In the genomic region with DNA sequence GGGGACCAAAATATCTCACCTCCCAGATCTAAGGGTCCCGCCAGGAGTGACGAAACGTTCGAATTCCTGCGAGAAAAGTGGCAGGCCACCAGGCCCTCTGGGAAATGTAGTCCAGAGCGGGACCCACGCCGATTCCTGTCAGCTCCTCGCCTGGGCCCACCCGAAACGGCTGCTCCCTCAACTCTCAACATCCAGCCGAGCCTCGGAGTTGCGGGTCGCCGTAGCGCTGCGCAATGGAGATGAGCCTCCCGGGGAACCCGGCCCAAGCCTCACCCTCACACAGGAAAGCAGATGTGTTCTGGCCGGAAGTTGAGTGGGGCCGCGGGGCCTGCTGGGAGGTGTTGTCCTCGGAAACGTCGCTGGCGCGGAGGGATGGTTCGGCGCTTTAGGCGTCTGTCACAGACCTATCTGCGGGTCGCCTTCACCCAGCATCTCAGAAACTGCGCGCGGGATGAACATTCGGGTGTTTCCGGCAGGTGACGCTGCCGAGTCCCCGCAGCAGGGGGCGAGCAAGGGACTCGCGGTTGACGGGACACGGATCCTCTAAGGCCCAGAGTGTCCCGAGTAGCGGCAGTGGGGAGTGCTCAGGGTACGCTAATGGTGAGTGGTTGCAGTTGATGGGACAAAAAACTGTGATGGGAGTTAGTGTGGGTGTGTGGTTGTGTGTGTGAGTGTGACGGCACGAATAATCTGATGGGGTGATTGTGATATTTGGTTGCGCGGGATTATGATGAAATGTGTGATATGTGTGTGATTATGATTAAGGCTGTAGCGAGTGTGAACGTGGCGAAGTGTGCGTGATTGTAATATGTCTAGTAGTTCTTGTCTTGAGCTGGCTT, we compare ENCODE assay signal across 1 cellular context.
TF ChIP-seq lines count a peak whose summit lies in the region.

A gene (plus strand): TSS at position 341 of the 839 bp plus-strand sequence. CDS start 6,439 bp downstream, outside the sequence.
A gene (minus strand): TSS at position 300 of the 839 bp plus-strand sequence. CDS start 1,124 bp downstream, outside the sequence.

TF ChIP-seq in HEK293, 187 proteins besides CTCF, POLR2A, EP300 and RAD21 (continued from another document and continues in another):
- TF ChIP-seq, protein P1, sequence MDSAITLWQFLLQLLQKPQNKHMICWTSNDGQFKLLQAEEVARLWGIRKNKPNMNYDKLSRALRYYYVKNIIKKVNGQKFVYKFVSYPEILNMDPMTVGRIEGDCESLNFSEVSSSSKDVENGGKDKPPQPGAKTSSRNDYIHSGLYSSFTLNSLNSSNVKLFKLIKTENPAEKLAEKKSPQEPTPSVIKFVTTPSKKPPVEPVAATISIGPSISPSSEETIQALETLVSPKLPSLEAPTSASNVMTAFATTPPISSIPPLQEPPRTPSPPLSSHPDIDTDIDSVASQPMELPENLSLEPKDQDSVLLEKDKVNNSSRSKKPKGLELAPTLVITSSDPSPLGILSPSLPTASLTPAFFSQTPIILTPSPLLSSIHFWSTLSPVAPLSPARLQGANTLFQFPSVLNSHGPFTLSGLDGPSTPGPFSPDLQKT (IDR thresholded peaks at IDR 0.05; ENCODE audit: borderline replicate concordance, low read depth, low read length): peak; percentile 71; the same call in 1 of the 2 replicates
- TF ChIP-seq PRDM1 (tag by site-specific recombination; IDR thresholded peaks at IDR 0.05) (no peak), ZNF223 (tag by site-specific recombination; IDR thresholded peaks at IDR 0.05) (no peak), ZNF404 (tag by site-specific recombination; IDR thresholded peaks at IDR 0.05) (0 out of 2 replicates have a peak, but pooled peaks have one; percentile 32), SP7 (tag by site-specific recombination; IDR thresholded peaks at IDR 0.05) (peak; percentile 95), YY1 (tag by site-specific recombination; IDR thresholded peaks at IDR 0.05) (no peak; the same call in none of the 2 replicates), BCL11B (tag by site-specific recombination; IDR thresholded peaks at IDR 0.05; ENCODE audit: low read depth) (no peak; the same call in 1 of the 2 replicates), ZNF16 (tag by site-specific recombination; IDR thresholded peaks at IDR 0.05; ENCODE audit: low read depth) (no peak; the same call in 1 of the 2 replicates), ZNF610 (tag by site-specific recombination; IDR thresholded peaks at IDR 0.05; ENCODE audit: borderline replicate concordance) (peak; percentile 93), ZNF555 (tag by site-specific recombination; conservative IDR thresholded peaks at IDR 0.05) (no peak), ZNF433 (tag by site-specific recombination; IDR thresholded peaks at IDR 0.05; ENCODE audit: low read depth) (no peak; the same call in 1 of the 2 replicates), ZNF23 (tag by site-specific recombination; IDR thresholded peaks at IDR 0.05; ENCODE audit: borderline replicate concordance) (peak; percentile 67; the same call in 1 of the 2 replicates), HOXA7 (CRISPR knock-in tag; IDR thresholded peaks at IDR 0.05; ENCODE audit: borderline replicate concordance) (no peak), MEIS1 (CRISPR knock-in tag; IDR thresholded peaks at IDR 0.05; ENCODE audit: borderline replicate concordance) (no peak), ZNF561 (tag by site-specific recombination; IDR thresholded peaks at IDR 0.05; ENCODE audit: borderline replicate concordance) (peak; percentile 95), ZNF169 (tag by site-specific recombination; IDR thresholded peaks at IDR 0.05) (peak; percentile 95), ZBTB21 (tag by site-specific recombination; IDR thresholded peaks at IDR 0.05) (peak; percentile 96), ZNF335 (tag by site-specific recombination; conservative IDR thresholded peaks at IDR 0.05) (peak; percentile 100), EGR2 (tag by site-specific recombination; IDR thresholded peaks at IDR 0.05; ENCODE audit: low read depth) (peak; percentile 87), ZNF132 (tag by site-specific recombination; IDR thresholded peaks at IDR 0.05; ENCODE audit: borderline replicate concordance) (no peak), ZNF48 (tag by site-specific recombination; IDR thresholded peaks at IDR 0.05) (no peak), ZNF585B (tag by site-specific recombination; IDR thresholded peaks at IDR 0.05) (peak; percentile 49; the same call in 1 of the 2 replicates), SALL2 (tag by site-specific recombination; IDR thresholded peaks at IDR 0.05; ENCODE audit: borderline replicate concordance) (no peak), ZNF544 (tag by site-specific recombination; IDR thresholded peaks at IDR 0.05) (peak; percentile 66; the same call in 1 of the 2 replicates), ZNF423 (tag by site-specific recombination; IDR thresholded peaks at IDR 0.05) (peak; percentile 91), ZNF514 (tag by site-specific recombination; IDR thresholded peaks at IDR 0.05) (no peak), ZNF302 (tag by site-specific recombination; IDR thresholded peaks at IDR 0.05; ENCODE audit: low read depth) (peak; percentile 93), ZNF133 (tag by site-specific recombination; IDR thresholded peaks at IDR 0.05) (peak; percentile 89), GLIS2 (tag by site-specific recombination; IDR thresholded peaks at IDR 0.05) (peak; percentile 60; the same call in 1 of the 2 replicates)
- TF ChIP-seq, protein P2, sequence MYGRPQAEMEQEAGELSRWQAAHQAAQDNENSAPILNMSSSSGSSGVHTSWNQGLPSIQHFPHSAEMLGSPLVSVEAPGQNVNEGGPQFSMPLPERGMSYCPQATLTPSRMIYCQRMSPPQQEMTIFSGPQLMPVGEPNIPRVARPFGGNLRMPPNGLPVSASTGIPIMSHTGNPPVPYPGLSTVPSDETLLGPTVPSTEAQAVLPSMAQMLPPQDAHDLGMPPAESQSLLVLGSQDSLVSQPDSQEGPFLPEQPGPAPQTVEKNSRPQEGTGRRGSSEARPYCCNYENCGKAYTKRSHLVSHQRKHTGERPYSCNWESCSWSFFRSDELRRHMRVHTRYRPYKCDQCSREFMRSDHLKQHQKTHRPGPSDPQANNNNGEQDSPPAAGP (tag by site-specific recombination; IDR thresholded peaks at IDR 0.05): peak; percentile 97
- TF ChIP-seq, protein P3, sequence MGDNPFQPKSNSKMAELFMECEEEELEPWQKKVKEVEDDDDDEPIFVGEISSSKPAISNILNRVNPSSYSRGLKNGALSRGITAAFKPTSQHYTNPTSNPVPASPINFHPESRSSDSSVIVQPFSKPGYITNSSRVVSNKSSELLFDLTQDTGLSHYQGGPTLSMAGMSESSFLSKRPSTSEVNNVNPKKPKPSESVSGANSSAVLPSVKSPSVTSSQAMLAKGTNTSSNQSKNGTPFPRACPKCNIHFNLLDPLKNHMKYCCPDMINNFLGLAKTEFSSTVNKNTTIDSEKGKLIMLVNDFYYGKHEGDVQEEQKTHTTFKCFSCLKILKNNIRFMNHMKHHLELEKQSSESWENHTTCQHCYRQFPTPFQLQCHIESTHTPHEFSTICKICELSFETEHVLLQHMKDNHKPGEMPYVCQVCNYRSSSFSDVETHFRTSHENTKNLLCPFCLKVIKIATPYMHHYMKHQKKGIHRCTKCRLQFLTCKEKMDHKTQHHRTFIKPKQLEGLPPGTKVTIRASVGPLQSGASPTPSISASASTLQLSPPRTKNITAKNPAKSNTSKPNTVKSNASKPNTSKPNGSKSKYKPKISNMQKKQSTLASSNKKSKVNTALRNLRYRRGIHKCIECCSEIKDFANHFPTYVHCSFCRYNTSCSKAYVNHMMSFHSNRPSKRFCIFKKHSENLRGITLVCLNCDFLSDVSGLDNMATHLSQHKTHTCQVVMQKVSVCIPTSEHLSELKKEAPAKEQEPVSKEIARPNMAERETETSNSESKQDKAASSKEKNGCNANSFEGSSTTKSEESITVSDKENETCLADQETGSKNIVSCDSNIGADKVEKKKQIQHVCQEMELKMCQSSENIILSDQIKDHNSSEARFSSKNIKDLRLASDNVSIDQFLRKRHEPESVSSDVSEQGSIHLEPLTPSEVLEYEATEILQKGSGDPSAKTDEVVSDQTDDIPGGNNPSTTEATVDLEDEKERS (tag by site-specific recombination; IDR thresholded peaks at IDR 0.05): peak; percentile 100
- TF ChIP-seq, protein P4, sequence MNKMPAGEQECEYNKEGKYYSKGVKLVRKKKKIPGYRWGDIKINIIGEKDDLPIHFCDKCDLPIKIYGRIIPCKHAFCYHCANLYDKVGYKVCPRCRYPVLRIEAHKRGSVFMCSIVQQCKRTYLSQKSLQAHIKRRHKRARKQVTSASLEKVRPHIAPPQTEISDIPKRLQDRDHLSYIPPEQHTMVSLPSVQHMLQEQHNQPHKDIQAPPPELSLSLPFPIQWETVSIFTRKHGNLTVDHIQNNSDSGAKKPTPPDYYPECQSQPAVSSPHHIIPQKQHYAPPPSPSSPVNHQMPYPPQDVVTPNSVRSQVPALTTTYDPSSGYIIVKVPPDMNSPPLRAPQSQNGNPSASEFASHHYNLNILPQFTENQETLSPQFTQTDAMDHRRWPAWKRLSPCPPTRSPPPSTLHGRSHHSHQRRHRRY (tag by site-specific recombination; IDR thresholded peaks at IDR 0.05): peak; percentile 83; the same call in 1 of the 2 replicates
- TF ChIP-seq, protein P5, sequence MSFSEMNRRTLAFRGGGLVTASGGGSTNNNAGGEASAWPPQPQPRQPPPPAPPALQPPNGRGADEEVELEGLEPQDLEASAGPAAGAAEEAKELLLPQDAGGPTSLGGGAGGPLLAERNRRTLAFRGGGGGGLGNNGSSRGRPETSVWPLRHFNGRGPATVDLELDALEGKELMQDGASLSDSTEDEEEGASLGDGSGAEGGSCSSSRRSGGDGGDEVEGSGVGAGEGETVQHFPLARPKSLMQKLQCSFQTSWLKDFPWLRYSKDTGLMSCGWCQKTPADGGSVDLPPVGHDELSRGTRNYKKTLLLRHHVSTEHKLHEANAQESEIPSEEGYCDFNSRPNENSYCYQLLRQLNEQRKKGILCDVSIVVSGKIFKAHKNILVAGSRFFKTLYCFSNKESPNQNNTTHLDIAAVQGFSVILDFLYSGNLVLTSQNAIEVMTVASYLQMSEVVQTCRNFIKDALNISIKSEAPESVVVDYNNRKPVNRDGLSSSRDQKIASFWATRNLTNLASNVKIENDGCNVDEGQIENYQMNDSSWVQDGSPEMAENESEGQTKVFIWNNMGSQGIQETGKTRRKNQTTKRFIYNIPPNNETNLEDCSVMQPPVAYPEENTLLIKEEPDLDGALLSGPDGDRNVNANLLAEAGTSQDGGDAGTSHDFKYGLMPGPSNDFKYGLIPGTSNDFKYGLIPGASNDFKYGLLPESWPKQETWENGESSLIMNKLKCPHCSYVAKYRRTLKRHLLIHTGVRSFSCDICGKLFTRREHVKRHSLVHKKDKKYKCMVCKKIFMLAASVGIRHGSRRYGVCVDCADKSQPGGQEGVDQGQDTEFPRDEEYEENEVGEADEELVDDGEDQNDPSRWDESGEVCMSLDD (tag by site-specific recombination; IDR thresholded peaks at IDR 0.05): peak; percentile 94
- TF ChIP-seq, protein P6, sequence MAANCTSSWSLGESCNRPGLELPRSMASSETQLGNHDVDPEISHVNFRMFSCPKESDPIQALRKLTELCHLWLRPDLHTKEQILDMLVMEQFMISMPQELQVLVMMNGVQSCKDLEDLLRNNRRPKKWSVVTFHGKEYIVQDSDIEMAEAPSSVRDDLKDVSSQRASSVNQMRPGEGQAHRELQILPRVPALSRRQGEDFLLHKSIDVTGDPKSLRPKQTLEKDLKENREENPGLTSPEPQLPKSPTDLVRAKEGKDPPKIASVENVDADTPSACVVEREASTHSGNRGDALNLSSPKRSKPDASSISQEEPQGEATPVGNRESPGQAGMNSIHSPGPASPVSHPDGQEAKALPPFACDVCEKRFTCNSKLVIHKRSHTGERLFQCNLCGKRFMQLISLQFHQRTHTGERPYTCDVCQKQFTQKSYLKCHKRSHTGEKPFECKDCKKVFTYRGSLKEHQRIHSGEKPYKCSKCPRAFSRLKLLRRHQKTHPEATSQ (tag by site-specific recombination; IDR thresholded peaks at IDR 0.05): peak; percentile 94; the same call in 1 of the 2 replicates
- TF ChIP-seq, protein P7, sequence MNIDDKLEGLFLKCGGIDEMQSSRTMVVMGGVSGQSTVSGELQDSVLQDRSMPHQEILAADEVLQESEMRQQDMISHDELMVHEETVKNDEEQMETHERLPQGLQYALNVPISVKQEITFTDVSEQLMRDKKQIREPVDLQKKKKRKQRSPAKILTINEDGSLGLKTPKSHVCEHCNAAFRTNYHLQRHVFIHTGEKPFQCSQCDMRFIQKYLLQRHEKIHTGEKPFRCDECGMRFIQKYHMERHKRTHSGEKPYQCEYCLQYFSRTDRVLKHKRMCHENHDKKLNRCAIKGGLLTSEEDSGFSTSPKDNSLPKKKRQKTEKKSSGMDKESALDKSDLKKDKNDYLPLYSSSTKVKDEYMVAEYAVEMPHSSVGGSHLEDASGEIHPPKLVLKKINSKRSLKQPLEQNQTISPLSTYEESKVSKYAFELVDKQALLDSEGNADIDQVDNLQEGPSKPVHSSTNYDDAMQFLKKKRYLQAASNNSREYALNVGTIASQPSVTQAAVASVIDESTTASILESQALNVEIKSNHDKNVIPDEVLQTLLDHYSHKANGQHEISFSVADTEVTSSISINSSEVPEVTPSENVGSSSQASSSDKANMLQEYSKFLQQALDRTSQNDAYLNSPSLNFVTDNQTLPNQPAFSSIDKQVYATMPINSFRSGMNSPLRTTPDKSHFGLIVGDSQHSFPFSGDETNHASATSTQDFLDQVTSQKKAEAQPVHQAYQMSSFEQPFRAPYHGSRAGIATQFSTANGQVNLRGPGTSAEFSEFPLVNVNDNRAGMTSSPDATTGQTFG (tag by site-specific recombination; IDR thresholded peaks at IDR 0.05; ENCODE audit: borderline replicate concordance): no peak
- TF ChIP-seq, protein P8, sequence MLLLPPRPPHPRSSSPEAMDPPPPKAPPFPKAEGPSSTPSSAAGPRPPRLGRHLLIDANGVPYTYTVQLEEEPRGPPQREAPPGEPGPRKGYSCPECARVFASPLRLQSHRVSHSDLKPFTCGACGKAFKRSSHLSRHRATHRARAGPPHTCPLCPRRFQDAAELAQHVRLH (tag by site-specific recombination; IDR thresholded peaks at IDR 0.05): peak; percentile 98
- TF ChIP-seq, protein P9, sequence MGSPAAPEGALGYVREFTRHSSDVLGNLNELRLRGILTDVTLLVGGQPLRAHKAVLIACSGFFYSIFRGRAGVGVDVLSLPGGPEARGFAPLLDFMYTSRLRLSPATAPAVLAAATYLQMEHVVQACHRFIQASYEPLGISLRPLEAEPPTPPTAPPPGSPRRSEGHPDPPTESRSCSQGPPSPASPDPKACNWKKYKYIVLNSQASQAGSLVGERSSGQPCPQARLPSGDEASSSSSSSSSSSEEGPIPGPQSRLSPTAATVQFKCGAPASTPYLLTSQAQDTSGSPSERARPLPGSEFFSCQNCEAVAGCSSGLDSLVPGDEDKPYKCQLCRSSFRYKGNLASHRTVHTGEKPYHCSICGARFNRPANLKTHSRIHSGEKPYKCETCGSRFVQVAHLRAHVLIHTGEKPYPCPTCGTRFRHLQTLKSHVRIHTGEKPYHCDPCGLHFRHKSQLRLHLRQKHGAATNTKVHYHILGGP (tag by site-specific recombination; IDR thresholded peaks at IDR 0.05): no peak; the same call in 1 of the 2 replicates
- TF ChIP-seq, protein P10, sequence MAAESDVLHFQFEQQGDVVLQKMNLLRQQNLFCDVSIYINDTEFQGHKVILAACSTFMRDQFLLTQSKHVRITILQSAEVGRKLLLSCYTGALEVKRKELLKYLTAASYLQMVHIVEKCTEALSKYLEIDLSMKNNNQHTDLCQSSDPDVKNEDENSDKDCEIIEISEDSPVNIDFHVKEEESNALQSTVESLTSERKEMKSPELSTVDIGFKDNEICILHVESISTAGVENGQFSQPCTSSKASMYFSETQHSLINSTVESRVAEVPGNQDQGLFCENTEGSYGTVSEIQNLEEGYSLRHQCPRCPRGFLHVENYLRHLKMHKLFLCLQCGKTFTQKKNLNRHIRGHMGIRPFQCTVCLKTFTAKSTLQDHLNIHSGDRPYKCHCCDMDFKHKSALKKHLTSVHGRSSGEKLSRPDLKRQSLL (tag by site-specific recombination; IDR thresholded peaks at IDR 0.05): no peak; the same call in 1 of the 2 replicates
